In the genomic region with DNA sequence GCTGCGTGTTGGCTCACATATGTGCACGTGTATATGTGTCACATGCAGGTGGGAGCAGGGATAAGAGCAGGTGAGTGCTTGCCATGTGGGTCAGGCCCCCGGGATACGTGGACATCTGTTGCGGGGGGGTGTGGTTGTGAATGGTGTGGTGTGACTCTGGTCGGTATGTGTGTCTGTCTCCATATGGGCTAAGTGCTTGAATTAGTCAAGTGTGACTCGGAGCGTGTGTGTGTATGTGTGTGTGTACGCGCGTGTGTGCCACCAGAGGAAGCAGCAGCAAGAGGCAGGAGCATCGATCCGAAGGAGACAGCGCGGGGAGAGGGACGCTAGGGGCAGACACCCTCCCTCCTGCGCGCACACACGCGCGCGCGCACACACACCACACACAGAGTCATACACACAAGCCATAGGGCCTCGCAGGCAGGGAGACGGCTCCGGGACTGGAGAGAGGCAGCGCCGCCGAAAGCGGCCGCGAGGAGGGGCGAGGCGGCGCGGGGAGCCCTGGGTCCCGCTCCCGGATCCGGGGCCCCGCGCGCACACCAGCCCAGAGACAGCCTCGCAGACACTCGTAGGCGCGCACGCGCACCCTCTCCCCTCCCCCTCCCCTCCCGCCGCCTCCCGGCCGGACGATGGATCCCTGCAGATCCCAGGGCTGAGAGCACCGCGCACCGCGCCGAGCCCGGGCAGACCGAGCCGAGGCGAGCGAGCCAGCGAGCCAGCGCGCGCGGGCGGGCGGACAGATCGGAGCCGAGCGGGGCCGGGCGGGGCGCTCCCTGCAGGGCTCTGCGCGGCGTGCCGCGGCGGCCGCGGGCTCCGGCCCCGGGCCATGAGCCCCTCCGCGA, we compare ENCODE assay signal across 1 cellular context.
TF ChIP-seq lines count a peak whose summit lies in the region.

A gene (plus strand): TSS at position 597 of the 842 bp plus-strand sequence. CDS start 1,171 bp downstream, outside the sequence.

TF ChIP-seq in HEK293, 187 proteins besides CTCF, POLR2A, EP300 and RAD21 (continued from another document and continues in another):
- TF ChIP-seq, protein P1, sequence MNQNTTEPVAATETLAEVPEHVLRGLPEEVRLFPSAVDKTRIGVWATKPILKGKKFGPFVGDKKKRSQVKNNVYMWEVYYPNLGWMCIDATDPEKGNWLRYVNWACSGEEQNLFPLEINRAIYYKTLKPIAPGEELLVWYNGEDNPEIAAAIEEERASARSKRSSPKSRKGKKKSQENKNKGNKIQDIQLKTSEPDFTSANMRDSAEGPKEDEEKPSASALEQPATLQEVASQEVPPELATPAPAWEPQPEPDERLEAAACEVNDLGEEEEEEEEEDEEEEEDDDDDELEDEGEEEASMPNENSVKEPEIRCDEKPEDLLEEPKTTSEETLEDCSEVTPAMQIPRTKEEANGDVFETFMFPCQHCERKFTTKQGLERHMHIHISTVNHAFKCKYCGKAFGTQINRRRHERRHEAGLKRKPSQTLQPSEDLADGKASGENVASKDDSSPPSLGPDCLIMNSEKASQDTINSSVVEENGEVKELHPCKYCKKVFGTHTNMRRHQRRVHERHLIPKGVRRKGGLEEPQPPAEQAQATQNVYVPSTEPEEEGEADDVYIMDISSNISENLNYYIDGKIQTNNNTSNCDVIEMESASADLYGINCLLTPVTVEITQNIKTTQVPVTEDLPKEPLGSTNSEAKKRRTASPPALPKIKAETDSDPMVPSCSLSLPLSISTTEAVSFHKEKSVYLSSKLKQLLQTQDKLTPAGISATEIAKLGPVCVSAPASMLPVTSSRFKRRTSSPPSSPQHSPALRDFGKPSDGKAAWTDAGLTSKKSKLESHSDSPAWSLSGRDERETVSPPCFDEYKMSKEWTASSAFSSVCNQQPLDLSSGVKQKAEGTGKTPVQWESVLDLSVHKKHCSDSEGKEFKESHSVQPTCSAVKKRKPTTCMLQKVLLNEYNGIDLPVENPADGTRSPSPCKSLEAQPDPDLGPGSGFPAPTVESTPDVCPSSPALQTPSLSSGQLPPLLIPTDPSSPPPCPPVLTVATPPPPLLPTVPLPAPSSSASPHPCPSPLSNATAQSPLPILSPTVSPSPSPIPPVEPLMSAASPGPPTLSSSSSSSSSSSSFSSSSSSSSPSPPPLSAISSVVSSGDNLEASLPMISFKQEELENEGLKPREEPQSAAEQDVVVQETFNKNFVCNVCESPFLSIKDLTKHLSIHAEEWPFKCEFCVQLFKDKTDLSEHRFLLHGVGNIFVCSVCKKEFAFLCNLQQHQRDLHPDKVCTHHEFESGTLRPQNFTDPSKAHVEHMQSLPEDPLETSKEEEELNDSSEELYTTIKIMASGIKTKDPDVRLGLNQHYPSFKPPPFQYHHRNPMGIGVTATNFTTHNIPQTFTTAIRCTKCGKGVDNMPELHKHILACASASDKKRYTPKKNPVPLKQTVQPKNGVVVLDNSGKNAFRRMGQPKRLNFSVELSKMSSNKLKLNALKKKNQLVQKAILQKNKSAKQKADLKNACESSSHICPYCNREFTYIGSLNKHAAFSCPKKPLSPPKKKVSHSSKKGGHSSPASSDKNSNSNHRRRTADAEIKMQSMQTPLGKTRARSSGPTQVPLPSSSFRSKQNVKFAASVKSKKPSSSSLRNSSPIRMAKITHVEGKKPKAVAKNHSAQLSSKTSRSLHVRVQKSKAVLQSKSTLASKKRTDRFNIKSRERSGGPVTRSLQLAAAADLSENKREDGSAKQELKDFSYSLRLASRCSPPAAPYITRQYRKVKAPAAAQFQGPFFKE (tag by site-specific recombination; IDR thresholded peaks at IDR 0.05; ENCODE audit: borderline replicate concordance), result no peak; the same call in 1 of the 2 replicates
- TF ChIP-seq ZNF529 (tag by site-specific recombination; IDR thresholded peaks at IDR 0.05; ENCODE audit: insufficient replicate concordance), result no peak
- 0 out of 2 replicates have a peak, but pooled peaks have one; percentile 25 for TF ChIP-seq OSR2 (tag by site-specific recombination; IDR thresholded peaks at IDR 0.05)
- TF ChIP-seq, protein P2, sequence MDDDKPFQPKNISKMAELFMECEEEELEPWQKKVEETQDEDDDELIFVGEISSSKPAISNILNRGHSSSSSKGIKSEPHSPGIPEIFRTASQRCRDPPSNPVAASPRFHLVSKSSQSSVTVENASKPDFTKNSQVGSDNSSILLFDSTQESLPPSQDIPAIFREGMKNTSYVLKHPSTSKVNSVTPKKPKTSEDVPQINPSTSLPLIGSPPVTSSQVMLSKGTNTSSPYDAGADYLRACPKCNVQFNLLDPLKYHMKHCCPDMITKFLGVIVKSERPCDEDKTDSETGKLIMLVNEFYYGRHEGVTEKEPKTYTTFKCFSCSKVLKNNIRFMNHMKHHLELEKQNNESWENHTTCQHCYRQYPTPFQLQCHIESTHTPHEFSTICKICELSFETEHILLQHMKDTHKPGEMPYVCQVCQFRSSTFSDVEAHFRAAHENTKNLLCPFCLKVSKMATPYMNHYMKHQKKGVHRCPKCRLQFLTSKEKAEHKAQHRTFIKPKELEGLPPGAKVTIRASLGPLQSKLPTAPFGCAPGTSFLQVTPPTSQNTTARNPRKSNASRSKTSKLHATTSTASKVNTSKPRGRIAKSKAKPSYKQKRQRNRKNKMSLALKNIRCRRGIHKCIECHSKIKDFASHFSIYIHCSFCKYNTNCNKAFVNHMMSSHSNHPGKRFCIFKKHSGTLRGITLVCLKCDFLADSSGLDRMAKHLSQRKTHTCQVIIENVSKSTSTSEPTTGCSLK (tag by site-specific recombination; IDR thresholded peaks at IDR 0.05), result no peak
- no peak for TF ChIP-seq EGR2 (tag by site-specific recombination; IDR thresholded peaks at IDR 0.05; ENCODE audit: low read depth)
- TF ChIP-seq ZNF341 (tag by site-specific recombination; IDR thresholded peaks at IDR 0.05; ENCODE audit: low read depth), result peak; percentile 76
- no peak for TF ChIP-seq ZNF133 (tag by site-specific recombination; IDR thresholded peaks at IDR 0.05)
- TF ChIP-seq, protein P3, sequence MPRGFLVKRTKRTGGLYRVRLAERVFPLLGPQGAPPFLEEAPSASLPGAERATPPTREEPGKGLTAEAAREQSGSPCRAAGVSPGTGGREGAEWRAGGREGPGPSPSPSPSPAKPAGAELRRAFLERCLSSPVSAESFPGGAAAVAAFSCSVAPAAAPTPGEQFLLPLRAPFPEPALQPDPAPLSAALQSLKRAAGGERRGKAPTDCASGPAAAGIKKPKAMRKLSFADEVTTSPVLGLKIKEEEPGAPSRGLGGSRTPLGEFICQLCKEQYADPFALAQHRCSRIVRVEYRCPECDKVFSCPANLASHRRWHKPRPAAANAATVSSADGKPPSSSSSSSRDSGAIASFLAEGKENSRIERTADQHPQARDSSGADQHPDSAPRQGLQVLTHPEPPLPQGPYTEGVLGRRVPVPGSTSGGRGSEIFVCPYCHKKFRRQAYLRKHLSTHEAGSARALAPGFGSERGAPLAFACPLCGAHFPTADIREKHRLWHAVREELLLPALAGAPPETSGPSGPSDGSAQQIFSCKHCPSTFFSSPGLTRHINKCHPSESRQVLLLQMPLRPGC (tag by site-specific recombination; IDR thresholded peaks at IDR 0.05), result peak; percentile 35
- TF ChIP-seq ZNF596 (tag by site-specific recombination; IDR thresholded peaks at IDR 0.05), result no peak
- TF ChIP-seq, protein P4, sequence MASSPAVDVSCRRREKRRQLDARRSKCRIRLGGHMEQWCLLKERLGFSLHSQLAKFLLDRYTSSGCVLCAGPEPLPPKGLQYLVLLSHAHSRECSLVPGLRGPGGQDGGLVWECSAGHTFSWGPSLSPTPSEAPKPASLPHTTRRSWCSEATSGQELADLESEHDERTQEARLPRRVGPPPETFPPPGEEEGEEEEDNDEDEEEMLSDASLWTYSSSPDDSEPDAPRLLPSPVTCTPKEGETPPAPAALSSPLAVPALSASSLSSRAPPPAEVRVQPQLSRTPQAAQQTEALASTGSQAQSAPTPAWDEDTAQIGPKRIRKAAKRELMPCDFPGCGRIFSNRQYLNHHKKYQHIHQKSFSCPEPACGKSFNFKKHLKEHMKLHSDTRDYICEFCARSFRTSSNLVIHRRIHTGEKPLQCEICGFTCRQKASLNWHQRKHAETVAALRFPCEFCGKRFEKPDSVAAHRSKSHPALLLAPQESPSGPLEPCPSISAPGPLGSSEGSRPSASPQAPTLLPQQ (tag by site-specific recombination; IDR thresholded peaks at IDR 0.05), result peak; percentile 80
- TF ChIP-seq ZNF2 (tag by site-specific recombination; IDR thresholded peaks at IDR 0.05), result peak; percentile 82; the same call in 1 of the 2 replicates
- no peak for TF ChIP-seq ZNF747 (tag by site-specific recombination; IDR thresholded peaks at IDR 0.05)
- TF ChIP-seq ZFP3 (tag by site-specific recombination; IDR thresholded peaks at IDR 0.05; ENCODE audit: low read depth), result no peak
- TF ChIP-seq ZNF335 (tag by site-specific recombination; conservative IDR thresholded peaks at IDR 0.05), result peak; percentile 88
- TF ChIP-seq ZNF146 (tag by site-specific recombination; IDR thresholded peaks at IDR 0.05), result peak; percentile 42; the same call in 1 of the 2 replicates
- no peak for TF ChIP-seq FEZF1 (tag by site-specific recombination; IDR thresholded peaks at IDR 0.05)
- no peak for TF ChIP-seq RBAK (tag by site-specific recombination; IDR thresholded peaks at IDR 0.05)
- TF ChIP-seq ZNF112 (tag by site-specific recombination; IDR thresholded peaks at IDR 0.05), result no peak
- no peak for TF ChIP-seq ZNF473 (tag by site-specific recombination; IDR thresholded peaks at IDR 0.05)
- TF ChIP-seq ZNF626 (tag by site-specific recombination; IDR thresholded peaks at IDR 0.05), result no peak
- TF ChIP-seq, protein P5, sequence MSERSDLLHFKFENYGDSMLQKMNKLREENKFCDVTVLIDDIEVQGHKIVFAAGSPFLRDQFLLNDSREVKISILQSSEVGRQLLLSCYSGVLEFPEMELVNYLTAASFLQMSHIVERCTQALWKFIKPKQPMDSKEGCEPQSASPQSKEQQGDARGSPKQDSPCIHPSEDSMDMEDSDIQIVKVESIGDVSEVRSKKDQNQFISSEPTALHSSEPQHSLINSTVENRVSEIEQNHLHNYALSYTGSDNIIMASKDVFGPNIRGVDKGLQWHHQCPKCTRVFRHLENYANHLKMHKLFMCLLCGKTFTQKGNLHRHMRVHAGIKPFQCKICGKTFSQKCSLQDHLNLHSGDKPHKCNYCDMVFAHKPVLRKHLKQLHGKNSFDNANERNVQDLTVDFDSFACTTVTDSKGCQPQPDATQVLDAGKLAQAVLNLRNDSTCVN (tag by site-specific recombination; optimal IDR thresholded peaks at IDR 0.05), result peak; percentile 99
- no peak for TF ChIP-seq ZBTB21 (tag by site-specific recombination; IDR thresholded peaks at IDR 0.05)
- TF ChIP-seq, protein P6, sequence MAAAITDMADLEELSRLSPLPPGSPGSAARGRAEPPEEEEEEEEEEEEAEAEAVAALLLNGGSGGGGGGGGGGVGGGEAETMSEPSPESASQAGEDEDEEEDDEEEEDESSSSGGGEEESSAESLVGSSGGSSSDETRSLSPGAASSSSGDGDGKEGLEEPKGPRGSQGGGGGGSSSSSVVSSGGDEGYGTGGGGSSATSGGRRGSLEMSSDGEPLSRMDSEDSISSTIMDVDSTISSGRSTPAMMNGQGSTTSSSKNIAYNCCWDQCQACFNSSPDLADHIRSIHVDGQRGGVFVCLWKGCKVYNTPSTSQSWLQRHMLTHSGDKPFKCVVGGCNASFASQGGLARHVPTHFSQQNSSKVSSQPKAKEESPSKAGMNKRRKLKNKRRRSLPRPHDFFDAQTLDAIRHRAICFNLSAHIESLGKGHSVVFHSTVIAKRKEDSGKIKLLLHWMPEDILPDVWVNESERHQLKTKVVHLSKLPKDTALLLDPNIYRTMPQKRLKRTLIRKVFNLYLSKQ (tag by site-specific recombination; IDR thresholded peaks at IDR 0.05; ENCODE audit: borderline replicate concordance), result no peak
- TF ChIP-seq, protein P7, sequence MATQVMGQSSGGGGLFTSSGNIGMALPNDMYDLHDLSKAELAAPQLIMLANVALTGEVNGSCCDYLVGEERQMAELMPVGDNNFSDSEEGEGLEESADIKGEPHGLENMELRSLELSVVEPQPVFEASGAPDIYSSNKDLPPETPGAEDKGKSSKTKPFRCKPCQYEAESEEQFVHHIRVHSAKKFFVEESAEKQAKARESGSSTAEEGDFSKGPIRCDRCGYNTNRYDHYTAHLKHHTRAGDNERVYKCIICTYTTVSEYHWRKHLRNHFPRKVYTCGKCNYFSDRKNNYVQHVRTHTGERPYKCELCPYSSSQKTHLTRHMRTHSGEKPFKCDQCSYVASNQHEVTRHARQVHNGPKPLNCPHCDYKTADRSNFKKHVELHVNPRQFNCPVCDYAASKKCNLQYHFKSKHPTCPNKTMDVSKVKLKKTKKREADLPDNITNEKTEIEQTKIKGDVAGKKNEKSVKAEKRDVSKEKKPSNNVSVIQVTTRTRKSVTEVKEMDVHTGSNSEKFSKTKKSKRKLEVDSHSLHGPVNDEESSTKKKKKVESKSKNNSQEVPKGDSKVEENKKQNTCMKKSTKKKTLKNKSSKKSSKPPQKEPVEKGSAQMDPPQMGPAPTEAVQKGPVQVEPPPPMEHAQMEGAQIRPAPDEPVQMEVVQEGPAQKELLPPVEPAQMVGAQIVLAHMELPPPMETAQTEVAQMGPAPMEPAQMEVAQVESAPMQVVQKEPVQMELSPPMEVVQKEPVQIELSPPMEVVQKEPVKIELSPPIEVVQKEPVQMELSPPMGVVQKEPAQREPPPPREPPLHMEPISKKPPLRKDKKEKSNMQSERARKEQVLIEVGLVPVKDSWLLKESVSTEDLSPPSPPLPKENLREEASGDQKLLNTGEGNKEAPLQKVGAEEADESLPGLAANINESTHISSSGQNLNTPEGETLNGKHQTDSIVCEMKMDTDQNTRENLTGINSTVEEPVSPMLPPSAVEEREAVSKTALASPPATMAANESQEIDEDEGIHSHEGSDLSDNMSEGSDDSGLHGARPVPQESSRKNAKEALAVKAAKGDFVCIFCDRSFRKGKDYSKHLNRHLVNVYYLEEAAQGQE (tag by site-specific recombination; IDR thresholded peaks at IDR 0.05), result no peak; the same call in 1 of the 2 replicates
- no peak for TF ChIP-seq HOXD13 (CRISPR knock-in tag; IDR thresholded peaks at IDR 0.05; ENCODE audit: borderline replicate concordance)
- TF ChIP-seq ZNF768 (tag by site-specific recombination; IDR thresholded peaks at IDR 0.05), result no peak
- TF ChIP-seq ZNF571 (tag by site-specific recombination; IDR thresholded peaks at IDR 0.05), result no peak
- TF ChIP-seq ZBTB17 (tag by site-specific recombination; IDR thresholded peaks at IDR 0.05), result peak; percentile 94
- TF ChIP-seq, protein P8, sequence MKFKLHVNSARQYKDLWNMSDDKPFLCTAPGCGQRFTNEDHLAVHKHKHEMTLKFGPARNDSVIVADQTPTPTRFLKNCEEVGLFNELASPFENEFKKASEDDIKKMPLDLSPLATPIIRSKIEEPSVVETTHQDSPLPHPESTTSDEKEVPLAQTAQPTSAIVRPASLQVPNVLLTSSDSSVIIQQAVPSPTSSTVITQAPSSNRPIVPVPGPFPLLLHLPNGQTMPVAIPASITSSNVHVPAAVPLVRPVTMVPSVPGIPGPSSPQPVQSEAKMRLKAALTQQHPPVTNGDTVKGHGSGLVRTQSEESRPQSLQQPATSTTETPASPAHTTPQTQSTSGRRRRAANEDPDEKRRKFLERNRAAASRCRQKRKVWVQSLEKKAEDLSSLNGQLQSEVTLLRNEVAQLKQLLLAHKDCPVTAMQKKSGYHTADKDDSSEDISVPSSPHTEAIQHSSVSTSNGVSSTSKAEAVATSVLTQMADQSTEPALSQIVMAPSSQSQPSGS (tag by site-specific recombination; IDR thresholded peaks at IDR 0.05; ENCODE audit: low read depth), result no peak
- TF ChIP-seq, protein P9, sequence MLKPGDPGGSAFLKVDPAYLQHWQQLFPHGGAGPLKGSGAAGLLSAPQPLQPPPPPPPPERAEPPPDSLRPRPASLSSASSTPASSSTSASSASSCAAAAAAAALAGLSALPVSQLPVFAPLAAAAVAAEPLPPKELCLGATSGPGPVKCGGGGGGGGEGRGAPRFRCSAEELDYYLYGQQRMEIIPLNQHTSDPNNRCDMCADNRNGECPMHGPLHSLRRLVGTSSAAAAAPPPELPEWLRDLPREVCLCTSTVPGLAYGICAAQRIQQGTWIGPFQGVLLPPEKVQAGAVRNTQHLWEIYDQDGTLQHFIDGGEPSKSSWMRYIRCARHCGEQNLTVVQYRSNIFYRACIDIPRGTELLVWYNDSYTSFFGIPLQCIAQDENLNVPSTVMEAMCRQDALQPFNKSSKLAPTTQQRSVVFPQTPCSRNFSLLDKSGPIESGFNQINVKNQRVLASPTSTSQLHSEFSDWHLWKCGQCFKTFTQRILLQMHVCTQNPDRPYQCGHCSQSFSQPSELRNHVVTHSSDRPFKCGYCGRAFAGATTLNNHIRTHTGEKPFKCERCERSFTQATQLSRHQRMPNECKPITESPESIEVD (tag by site-specific recombination; IDR thresholded peaks at IDR 0.05), result no peak
